17 cellular contexts compared by ENCODE assay signal in genomic region chr2:235573331-235574221, GRCh38.
DNase-seq lines count a peak whose midpoint lies in the region; ATAC-seq lines count a peak whose summit lies in the region.
"Had no signal": no experiment of that assay in that cellular context is flagged by ENCODE, and none has a peak within 500 bp of the region (broad histone marks: within the 10 kb centered on the region; RNA-seq: fewer than 3 reads in every experiment).

No MANE protein-coding gene starts in this region.

- ATAC-seq in left cardiac atrium (peak; percentile 63 to 76), HG03139 (IDR thresholded peaks at IDR 0.05; ENCODE audit: unreplicated experiment) (no peak)
- ATAC-seq: activated CD8-positive, alpha-beta T cell treated with anti-CD3 and anti-CD28 coated beads, Interleukin-2, amount 10 ng/mL, durations not matched to agents 7 days and 5 days had no signal

- DNase-seq in NCI-H1694 (lab: John Stamatoyannopoulos, UW): peak; percentile 10
- no peak for DNase-seq in NCI-H1694 treated with DMSO at 0.1 percent for 48 hours (lab: John Stamatoyannopoulos, UW)
- peak; percentile 10 for DNase-seq in SK-N-DZ (ENCODE audit: low spot score)
- peak; percentile 55 for DNase-seq in left cardiac atrium
- DNase-seq in renal cortical epithelial cell (ENCODE audit: low read depth): peak; percentile 58
- no peak for DNase-seq in SW 1271 (lab: John Stamatoyannopoulos, UW)
- no peak for DNase-seq in SW480 (ENCODE audit: low spot score)
- DNase-seq: 8988T; activated CD8-positive, alpha-beta T cell treated with anti-CD3 and anti-CD28 coated beads, Interleukin-2, amount 10 ng/mL, durations not matched to agents 7 days and 5 days; activated naive CD8-positive, alpha-beta T cell treated with anti-CD3 and anti-CD28 coated beads, Interleukin-2, amount 10 ng/mL, durations not matched to agents 7 days and 5 days; Karpas-422; naive B cell; NCI-H146; OCI-M1; stimulated activated CD4-positive, alpha-beta T cell treated with anti-CD3 and anti-CD28 coated beads, Interleukin-12 subunit alpha, Interleukin-12 subunit beta, amount 100 ng/mL, for 4 hours; stimulated activated naive CD4-positive, alpha-beta T cell had no signal

- intact Hi-C loops in left cardiac atrium (cut with DNase I): no loop called here

Comparison
In these comparisons a context has a peak if more than half of its experiments do, and no peak if none do; other contexts are left out.
1. DNase-seq: peak in NCI-H1694 (single experiment), SK-N-DZ (single experiment), left cardiac atrium (single experiment) and renal cortical epithelial cell (single experiment); none in NCI-H1694 treated with DMSO at 0.1 percent for 48 hours (single experiment), SW 1271 (0 of 2) and SW480 (single experiment).